15 cellular contexts compared by ENCODE assay signal in genomic region chr2:179248024-179248348, GRCh38. TPM values are rescaled to one million over a fixed set of nuclear protein-coding genes. Genes with fewer than 3 reads are reported as not detected.
DNase-seq lines count a peak whose midpoint lies in the region; ATAC-seq, FAIRE-seq and TF ChIP-seq lines count a peak whose summit lies in the region.
"Had no signal": no experiment of that assay in that cellular context is flagged by ENCODE, and none has a peak within 500 bp of the region (broad histone marks: within the 10 kb centered on the region; RNA-seq: fewer than 3 reads in every experiment).

No MANE protein-coding gene starts in this region.

- no peak for TF ChIP-seq EP300 in A549 (IDR thresholded peaks at IDR 0.05)

- TF ChIP-seq CTCF in A549 (IDR thresholded peaks at IDR 0.05) (no peak), activated B cell treated with CpG ODN at 0.5 μM for 24 hours (IDR thresholded peaks at IDR 0.05) (no peak), WTC11 (IDR thresholded peaks at IDR 0.05) (no peak), brain microvascular endothelial cell (IDR thresholded peaks at IDR 0.05; ENCODE audit: low read depth, low read length, missing control alignments) (no peak)

- H3K9me3 Mint-ChIP-seq in activated B cell treated with CpG ODN at 0.5 μM for 24 hours: peaks cover 13% of the 10 kb centered on the region
- H3K9me3 Mint-ChIP-seq in WTC11: peaks cover 19% of the 10 kb centered on the region

- no peaks in the 10 kb centered on the region for H3K27me3 ChIP-seq in brain microvascular endothelial cell (replicated peaks)

- no peak for TF ChIP-seq POLR2A in A549 (IDR thresholded peaks at IDR 0.05; ENCODE audit: low read length)
- no peak for TF ChIP-seq POLR2A in GM12892 (IDR thresholded peaks at IDR 0.05; ENCODE audit: low read depth, low read length)

- 79% methylated on average over 1 of the region's 1 CpG for WGBS in A549 (ENCODE audit: missing lambda C conversion rate)

- H3K4me3 ChIP-seq in A549 (no peak overlapping the region), brain microvascular endothelial cell (ENCODE audit: low read depth, low read length) (no peak overlapping the region)
- H3K4me3 ChIP-seq: PC-9 had no signal

- H3K27me3 Mint-ChIP-seq in activated B cell treated with CpG ODN at 0.5 μM for 24 hours (no peaks in the 10 kb centered on the region), WTC11 (ENCODE audit: low read depth) (no peaks in the 10 kb centered on the region)

- H3K36me3 ChIP-seq in brain microvascular endothelial cell (replicated peaks): no peaks in the 10 kb centered on the region

- FAIRE-seq in A549 (lab: Jason Lieb, UNC) (no peak), GM12892 (lab: Jason Lieb, UNC) (no peak)
- FAIRE-seq: H1, small intestine had no signal

- H3K4me1 Mint-ChIP-seq in activated B cell treated with CpG ODN at 0.5 μM for 24 hours: peaks cover 82% of the 10 kb centered on the region
- H3K4me1 Mint-ChIP-seq in WTC11: peaks cover 14% of the 10 kb centered on the region

- H3K36me3 Mint-ChIP-seq in activated B cell treated with CpG ODN at 0.5 μM for 24 hours (ENCODE audit: low read depth) (peaks cover 28% of the 10 kb centered on the region), WTC11 (peaks cover 12% of the 10 kb centered on the region)

- H3K4me1 ChIP-seq in A549: peaks cover 17% of the 10 kb centered on the region

- POLR2A ChIA-PET in A549 (lab: Yijun Ruan, JAX) (no interaction called here), activated B cell treated with CpG ODN at 0.5 μM for 24 hours (lab: Charles Lee) (interaction anchor here (0.7 to 2.0 kb wide), 2 partner anchors 9 to 15 kb away, joined by 3 to 7 read pairs; no protein-coding TSS in a partner anchor), WTC11 (lab: Charles Lee) (no interaction called here)

- H3K27ac Mint-ChIP-seq in activated B cell treated with CpG ODN at 0.5 μM for 24 hours: peak overlapping the region; percentile 83
- no peak overlapping the region for H3K27ac Mint-ChIP-seq in WTC11

- ATAC-seq in A549 (no peak), GM19035 (IDR thresholded peaks at IDR 0.05; ENCODE audit: unreplicated experiment) (peak; percentile 38), HG02884 (IDR thresholded peaks at IDR 0.05; ENCODE audit: unreplicated experiment) (peak; percentile 29), activated B cell treated with CpG ODN at 0.5 μM for 24 hours (ENCODE audit: low read depth) (peak; percentile 28), WTC11 (no peak)

- in situ Hi-C loops in brain microvascular endothelial cell (cut with HindIII; ENCODE audit: low pct_ligation_motif_present, low sequenced_read_pairs): no loop called here

- H3K4me3 Mint-ChIP-seq in activated B cell treated with CpG ODN at 0.5 μM for 24 hours (peak overlapping the region; percentile 75), WTC11 (no peak overlapping the region)

- DNase-seq in A549 (ENCODE audit: low read depth in 1 of 2, low spot score in 1 of 2) (no peak), activated B cell treated with CpG ODN at 0.5 μM for 24 hours (no peak), GM12892 (ENCODE audit: insufficient read length) (no peak), WTC11 (ENCODE audit: low spot score) (no peak), globus pallidus (ENCODE audit: low spot score) (no peak), brain microvascular endothelial cell (no peak)
- DNase-seq: activated CD8-positive, alpha-beta memory T cell treated with anti-CD3 and anti-CD28 coated beads, Interleukin-2, amount 50 U/mL, for 48 hours; head of caudate nucleus; NCI-H2227 treated with DMSO at 0.1 percent for 48 hours; PC-9; small intestine had no signal

- no peak overlapping the region for H3K27ac ChIP-seq in A549
- H3K27ac ChIP-seq in brain microvascular endothelial cell: no peak overlapping the region
- H3K27ac ChIP-seq: epithelial cell of prostate, PC-9 had no signal

- CTCF ChIA-PET in A549 (lab: Yijun Ruan, JAX): no interaction called here
- CTCF ChIA-PET in activated B cell treated with CpG ODN at 0.5 μM for 24 hours (lab: Charles Lee): no interaction called here
- CTCF ChIA-PET in WTC11 (lab: Charles Lee): no interaction called here

- intact Hi-C loops in activated B cell treated with CpG ODN at 0.5 μM for 24 hours (cut with micrococcal nuclease): no loop called here

- H3K9me3 ChIP-seq in A549: no peaks in the 10 kb centered on the region

- TF ChIP-seq RAD21 in A549 (conservative IDR thresholded peaks at IDR 0.05 in 1 of 2, IDR thresholded peaks at IDR 0.05 in 1 of 2): no peak

- peak overlapping the region; percentile 25; the same call in 1 of the 3 replicates for H3K4me2 ChIP-seq in A549
- H3K4me2 ChIP-seq: PC-9 had no signal

TF ChIP-seq in A549, 52 proteins besides CTCF, POLR2A, EP300 and RAD21 (continues in another document):
- TF ChIP-seq JUNB (IDR thresholded peaks at IDR 0.05) (no peak), ATOH8 (CRISPR knock-in tag; IDR thresholded peaks at IDR 0.05; ENCODE audit: low read depth) (no peak), KDM5A (IDR thresholded peaks at IDR 0.05) (no peak), ESRRA (IDR thresholded peaks at IDR 0.05; ENCODE audit: borderline replicate concordance, low read length) (no peak), E2F6 (IDR thresholded peaks at IDR 0.05; ENCODE audit: borderline replicate concordance, low read depth) (no peak), ZC3H11A (IDR thresholded peaks at IDR 0.05) (no peak), USF2 (IDR thresholded peaks at IDR 0.05) (no peak), CEBPB (IDR thresholded peaks at IDR 0.05) (no peak), HEYL (CRISPR knock-in tag; IDR thresholded peaks at IDR 0.05) (no peak), HDAC2 (IDR thresholded peaks at IDR 0.05) (no peak), SMC3 (IDR thresholded peaks at IDR 0.05) (no peak), EHF (CRISPR knock-in tag; IDR thresholded peaks at IDR 0.05) (no peak)

TF ChIP-seq in WTC11, 78 proteins besides CTCF, POLR2A, EP300 and RAD21:
- TF ChIP-seq NFYB (CRISPR knock-in tag; conservative IDR thresholded peaks at IDR 0.05; ENCODE audit: low read depth): no peak
- no peak for TF ChIP-seq EMX1 (CRISPR knock-in tag; IDR thresholded peaks at IDR 0.05)
- TF ChIP-seq SMAD4 (CRISPR knock-in tag; IDR thresholded peaks at IDR 0.05): no peak
- no peak for TF ChIP-seq NFATC4 (CRISPR knock-in tag; IDR thresholded peaks at IDR 0.05)
- no peak for TF ChIP-seq ZBTB21 (CRISPR knock-in tag; IDR thresholded peaks at IDR 0.05; ENCODE audit: borderline replicate concordance)
- TF ChIP-seq CDX4 (CRISPR knock-in tag; IDR thresholded peaks at IDR 0.05; ENCODE audit: borderline replicate concordance): no peak
- TF ChIP-seq ZNF317 (CRISPR knock-in tag; IDR thresholded peaks at IDR 0.05; ENCODE audit: borderline replicate concordance, low read depth): no peak
- no peak for TF ChIP-seq ATF3 (CRISPR knock-in tag; conservative IDR thresholded peaks at IDR 0.05)
- TF ChIP-seq JAZF1 (CRISPR knock-in tag; IDR thresholded peaks at IDR 0.05): no peak
- no peak for TF ChIP-seq IRF1 (CRISPR knock-in tag; IDR thresholded peaks at IDR 0.05)
- TF ChIP-seq FOXK1 (CRISPR knock-in tag; IDR thresholded peaks at IDR 0.05): no peak
- no peak for TF ChIP-seq MYBL2 (CRISPR knock-in tag; IDR thresholded peaks at IDR 0.05)
- TF ChIP-seq HMGA2 (CRISPR knock-in tag; IDR thresholded peaks at IDR 0.05): no peak
- TF ChIP-seq ZNF671 (CRISPR knock-in tag; IDR thresholded peaks at IDR 0.05): no peak
- TF ChIP-seq SP1 (CRISPR knock-in tag; conservative IDR thresholded peaks at IDR 0.05): no peak
- no peak for TF ChIP-seq HMGXB4 (CRISPR knock-in tag; IDR thresholded peaks at IDR 0.05)
- no peak for TF ChIP-seq NR1H2 (CRISPR knock-in tag; IDR thresholded peaks at IDR 0.05)
- TF ChIP-seq NFE2L1 (CRISPR knock-in tag; IDR thresholded peaks at IDR 0.05): no peak
TF ChIP-seq in WTC11: peak in this region for 0.

RNA-seq across cellular contexts. Expression of gene SESTD1, which starts 16.6 kb away (rescaled TPM):
- 26.0 and 39.3 TPM in 2 replicates for polyA plus RNA-seq in A549 (2011; rRNA removed)
- 5.7 and 6.4 TPM in 2 replicates for polyA plus RNA-seq in A549 (2012; cell fraction: cytosol; rRNA removed)
- polyA plus RNA-seq in A549 (2012; cell fraction: nucleus; rRNA removed): 2.7 and 5.7 TPM in 2 replicates
- polyA plus RNA-seq in A549 (2017; fragmentation: RNase III; extraction: RNeasy Plus Mini Kit Qiagen cat#74134 plus additional on column Dnase treatment): 12.6 to 16.3 TPM (median 12.8 TPM) in 3 replicates
- 17.4 and 18.7 TPM in 2 replicates for polyA minus RNA-seq in A549 (2011; rRNA and poly(A)+ RNA removed)
- 49.2 and 49.6 TPM in 2 replicates for total RNA-seq in activated B cell treated with CpG ODN at 0.5 μM for 24 hours
- 11.5 TPM for polyA plus RNA-seq in GM12892 (2012; ENCODE audit: missing spikeins)
- 37.9 to 59.9 TPM (median 40.6 TPM) in 3 replicates for total RNA-seq in WTC11 (2021)

Comparison
In these comparisons a context has a peak if more than half of its experiments do, and no peak if none do; other contexts are left out.
1. ATAC-seq: peak in GM19035 (single experiment), HG02884 (single experiment) and activated B cell treated with CpG ODN at 0.5 μM for 24 hours (single experiment); none in A549 (0 of 2) and WTC11 (single experiment).